12 cellular contexts compared by ENCODE assay signal in the genomic region with DNA sequence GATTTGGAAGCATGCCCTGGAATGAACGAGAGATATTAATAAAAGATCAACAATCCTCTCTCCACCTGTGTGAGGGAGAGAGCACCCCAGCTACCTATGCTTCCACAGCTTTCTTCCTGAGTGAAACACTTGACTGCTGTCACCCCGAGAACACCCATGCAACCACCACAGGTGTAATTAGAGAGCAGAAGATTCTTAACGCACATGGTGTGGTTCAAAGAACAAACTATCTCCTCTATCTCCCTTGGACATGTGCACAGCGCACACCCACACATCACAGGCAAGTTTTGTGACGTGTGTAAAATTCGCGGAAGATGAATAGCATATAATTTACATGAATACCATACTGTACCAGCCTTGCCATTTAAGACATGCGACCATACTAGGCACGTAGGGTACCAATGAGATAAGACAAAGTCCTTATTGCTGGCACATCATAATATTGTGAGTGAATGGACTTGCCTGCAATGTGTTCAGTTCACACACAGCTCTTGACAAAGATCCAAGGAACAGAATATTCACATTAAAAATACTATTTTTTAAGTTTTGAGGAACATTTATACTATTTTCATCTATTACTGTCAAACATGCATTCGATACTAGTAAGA. TPM values are rescaled to one million over a fixed set of nuclear protein-coding genes. Genes with fewer than 3 reads are reported as not detected.
DNase-seq lines count a peak whose midpoint lies in the region; ATAC-seq and TF ChIP-seq lines count a peak whose summit lies in the region.
"Had no signal": no experiment of that assay in that cellular context is flagged by ENCODE, and none has a peak within 500 bp of the region (broad histone marks: within the 10 kb centered on the region; RNA-seq: fewer than 3 reads in every experiment).

No MANE protein-coding gene starts in this region.

- TF ChIP-seq POLR2A in esophagus squamous epithelium (IDR thresholded peaks at IDR 0.05) (no peak), vagina (IDR thresholded peaks at IDR 0.05) (no peak)

- H3K36me3 ChIP-seq in left ventricle myocardium inferior (peaks cover 38% of the 10 kb centered on the region), esophagus squamous epithelium (peaks cover 9 to 52% (median 12%) of the 10 kb centered on the region in 3 donors), vagina (peaks cover 0 to 45% of the 10 kb centered on the region in 2 donors)

- 67 to 83% methylated on average over 10 of the region's 10 CpGs for WGBS in esophagus squamous epithelium, 2 donors

- H3K27me3 Mint-ChIP-seq in activated CD8-positive, alpha-beta memory T cell treated with anti-CD3 and anti-CD28 coated beads, Interleukin-2, amount 10 ng/mL, durations not matched to agents 7 days and 5 days: peaks cover 17% of the 10 kb centered on the region
- H3K27me3 Mint-ChIP-seq: progenitor cell of endocrine pancreas had no signal

- H3K9me3 ChIP-seq in left ventricle myocardium inferior (replicated peaks) (no peaks in the 10 kb centered on the region), esophagus squamous epithelium (no peaks in the 10 kb centered on the region), vagina (no peaks in the 10 kb centered on the region)

- no peaks in the 10 kb centered on the region for H3K36me3 Mint-ChIP-seq in activated CD8-positive, alpha-beta memory T cell treated with anti-CD3 and anti-CD28 coated beads, Interleukin-2, amount 10 ng/mL, durations not matched to agents 7 days and 5 days

- CTCF ChIA-PET in activated CD8-positive, alpha-beta memory T cell treated with anti-CD3 and anti-CD28 coated beads, Interleukin-2, amount 10 ng/mL, durations not matched to agents 7 days and 5 days (lab: Charles Lee): interaction anchor here (0.6 to 9.1 kb wide), 31 partner anchors 10 to 835 kb away, joined by 3 to 84 read pairs (median 4); partner anchors contain the start of genes ERRFI1 and SLC45A1

- TF ChIP-seq CTCF in left ventricle myocardium inferior (IDR thresholded peaks at IDR 0.05; ENCODE audit: borderline replicate concordance): no peak
- TF ChIP-seq CTCF in esophagus squamous epithelium (IDR thresholded peaks at IDR 0.05): no peak
- no peak for TF ChIP-seq CTCF in vagina (IDR thresholded peaks at IDR 0.05)

- H3K9me3 Mint-ChIP-seq in activated CD8-positive, alpha-beta memory T cell treated with anti-CD3 and anti-CD28 coated beads, Interleukin-2, amount 10 ng/mL, durations not matched to agents 7 days and 5 days (ENCODE audit: low read depth): no peaks in the 10 kb centered on the region
- H3K9me3 Mint-ChIP-seq: CD4-positive, CD25-positive, alpha-beta regulatory T cell had no signal

- H3K27me3 ChIP-seq in left ventricle myocardium inferior (ENCODE audit: low read depth) (no peaks in the 10 kb centered on the region), esophagus squamous epithelium (no peaks in the 10 kb centered on the region), vagina (no peaks in the 10 kb centered on the region)

- H3K4me1 ChIP-seq in left ventricle myocardium inferior (peaks cover 51% of the 10 kb centered on the region), esophagus squamous epithelium (peaks cover 32 to 69% (median 40%) of the 10 kb centered on the region in 3 donors), vagina (peaks cover 48% of the 10 kb centered on the region)

- H3K4me3 Mint-ChIP-seq in activated CD8-positive, alpha-beta memory T cell treated with anti-CD3 and anti-CD28 coated beads, Interleukin-2, amount 10 ng/mL, durations not matched to agents 7 days and 5 days: no peak overlapping the region
- H3K4me3 Mint-ChIP-seq: CD4-positive, CD25-positive, alpha-beta regulatory T cell had no signal

- no peak overlapping the region for H3K27ac Mint-ChIP-seq in activated CD8-positive, alpha-beta memory T cell treated with anti-CD3 and anti-CD28 coated beads, Interleukin-2, amount 10 ng/mL, durations not matched to agents 7 days and 5 days
- H3K27ac Mint-ChIP-seq: CD4-positive, CD25-positive, alpha-beta regulatory T cell had no signal

- H3K27ac ChIP-seq in left ventricle myocardium inferior (replicated peaks) (peak overlapping the region; percentile 72), esophagus squamous epithelium (peak overlapping the region; percentile 54 to 94 (median 70)), vagina (peak overlapping the region; percentile 28)

- H3K4me3 ChIP-seq in left ventricle myocardium inferior (no peak overlapping the region), esophagus squamous epithelium (no peak overlapping the region), vagina (no peak overlapping the region)

- no peak for DNase-seq in left ventricle myocardium inferior
- DNase-seq in Right ventricle myocardium inferior (ENCODE audit: missing footprints): no peak
- no peak for DNase-seq in esophagus squamous epithelium (lab: John Stamatoyannopoulos, UW)
- DNase-seq in pons (ENCODE audit: low spot score): peak; percentile 26
- no peak for DNase-seq in vagina (ENCODE audit: extremely low spot score in 2 of 2)
- no peak for DNase-seq in activated CD8-positive, alpha-beta memory T cell treated with anti-CD3 and anti-CD28 coated beads, Interleukin-2, amount 10 ng/mL, durations not matched to agents 7 days and 5 days
- no peak for DNase-seq in DMS 273 treated with DMSO at 0.1 percent for 48 hours (lab: John Stamatoyannopoulos, UW)
- DNase-seq: 8988T; stimulated activated CD4-positive, alpha-beta T cell treated with anti-CD3 and anti-CD28 coated beads, Interleukin-1b, Interleukin-23, amount 100 ng/mL, for 48 hours had no signal

- no peaks in the 10 kb centered on the region for H3K4me1 Mint-ChIP-seq in activated CD8-positive, alpha-beta memory T cell treated with anti-CD3 and anti-CD28 coated beads, Interleukin-2, amount 10 ng/mL, durations not matched to agents 7 days and 5 days

- no peak for ATAC-seq in Right ventricle myocardium inferior
- no peak for ATAC-seq in activated CD8-positive, alpha-beta memory T cell treated with anti-CD3 and anti-CD28 coated beads, Interleukin-2, amount 10 ng/mL, durations not matched to agents 7 days and 5 days
- no peak for ATAC-seq in HG02938 (IDR thresholded peaks at IDR 0.05; ENCODE audit: unreplicated experiment)

- intact Hi-C loops in left ventricle myocardium inferior (cut with micrococcal nuclease): no loop called here
- intact Hi-C loops in Right ventricle myocardium inferior (cut with DNase I): no loop called here
- intact Hi-C loops in esophagus squamous epithelium (cut with DNase I): no loop called here
- intact Hi-C loops in vagina (cut with DNase I): no loop called here

RNA-seq across cellular contexts. Expression of gene ERRFI1, which starts 11.6 kb away (rescaled TPM):
- total RNA-seq in left ventricle myocardium inferior: 10.8 TPM
- total RNA-seq in Right ventricle myocardium inferior: 12.8 TPM
- total RNA-seq in esophagus squamous epithelium: 10 to 100 TPM; 23.3 to 95.9 (median 49.3) TPM
- total RNA-seq in vagina: 160 TPM
- total RNA-seq in activated CD8-positive, alpha-beta memory T cell treated with anti-CD3 and anti-CD28 coated beads, Interleukin-2, amount 10 ng/mL, durations not matched to agents 7 days and 5 days: 1 to 10 TPM in 1 of 2 experiments, under 1 TPM in 1; 0.53 to 1.5 TPM

RNA-seq across cellular contexts. Expression of gene PARK7, which starts 53.0 kb away (rescaled TPM):
- total RNA-seq in left ventricle myocardium inferior (329 TPM), Right ventricle myocardium inferior (372 TPM), esophagus squamous epithelium (100 to 1,000 TPM in 3 of 4 donors, 10 to 100 TPM in 1; 93.9 to 156 (median 129) TPM), vagina (119 TPM)
- 100 to 1,000 TPM; 310 to 434 TPM for total RNA-seq in activated CD8-positive, alpha-beta memory T cell treated with anti-CD3 and anti-CD28 coated beads, Interleukin-2, amount 10 ng/mL, durations not matched to agents 7 days and 5 days
